ENCODE assay signal across 26 cellular contexts in genomic region chr5:28544501-28544900, GRCh38.
"Had no signal": no experiment of that assay in that cellular context is flagged by ENCODE, and none has a peak within 500 bp of the region (broad histone marks: within the 10 kb centered on the region; RNA-seq: fewer than 3 reads in every experiment).

No MANE protein-coding gene starts in this region.

- ATAC-seq: stimulated activated effector memory CD8-positive, alpha-beta T cell treated with anti-CD3 and anti-CD28 coated beads, Interleukin-12 subunit alpha, Interleukin-12 subunit beta, amount 100 ng/mL, for 72 hours; stimulated activated memory B cell treated with anti-CD40 and anti-IgM and Interleukin-4, amounts not matched to agents 10 μg/mL and 1 μg/mL and 100 μg/mL, for 72 hours; stimulated activated naive B cell treated with anti-CD40 and anti-IgM and Interleukin-4, amounts not matched to agents 10 μg/mL and 1 μg/mL and 100 μg/mL, for 72 hours; stimulated activated naive CD8-positive, alpha-beta T cell treated with anti-CD3 and anti-CD28 coated beads, Interleukin-15, amount 100 ng/mL, for 72 hours; stimulated activated naive CD8-positive, alpha-beta T cell treated with anti-CD3 and anti-CD28 coated beads, Interleukin-15, Interleukin-2, amounts not matched to agents 100 U/mL and 50 U/mL, for 24 hours; upper lobe of right lung had no signal

- H3K27me3 ChIP-seq: stomach, suprapubic skin, testis, thyroid gland, tibial artery, tibial nerve, transverse colon, upper lobe of left lung, upper lobe of right lung, uterus, vagina had no signal

- H3K36me3 ChIP-seq: stomach, suprapubic skin, thoracic aorta, thyroid gland, tibial artery, tibial nerve, transverse colon, upper lobe of left lung, upper lobe of right lung, uterus, vagina had no signal

- H3K4me3 ChIP-seq: stomach, suprapubic skin, testis, thoracic aorta, thyroid gland, tibial artery, tibial nerve, transverse colon, upper lobe of left lung, upper lobe of right lung, uterus, vagina had no signal

- DNase-seq: stimulated activated CD4-positive, alpha-beta T cell treated with anti-CD3 and anti-CD28 coated beads, Interleukin-2, amount 100 ng/mL, for 48 hours; stimulated activated CD4-positive, alpha-beta T cell treated with anti-CD3 and anti-CD28 coated beads, Interleukin-4, amount 100 ng/mL, for 1 hour; stimulated activated CD4-positive, alpha-beta T cell treated with anti-CD3 and anti-CD28 coated beads, Interleukin-4, amount 100 ng/mL, for 24 hours; stimulated activated CD4-positive, alpha-beta T cell treated with anti-CD3 and anti-CD28 coated beads, Interleukin-4, amount 100 ng/mL, for 4 hours; stimulated activated CD8-positive, alpha-beta memory T cell treated with anti-CD3 and anti-CD28 coated beads, Interleukin-4, amount 100 ng/mL, for 48 hours; stimulated activated naive B cell treated with anti-CD40 and anti-IgM and Interleukin-4, amounts not matched to agents 10 μg/mL and 1 μg/mL and 100 μg/mL, for 72 hours; stimulated activated naive CD4-positive, alpha-beta T cell; stimulated activated naive CD4-positive, alpha-beta T cell treated with Interleukin-2 at 50 U/mL for 16 hours; stimulated activated naive CD8-positive, alpha-beta T cell treated with anti-CD3 and anti-CD28 coated beads, Interleukin-15, amount 100 ng/mL, for 72 hours; stimulated activated naive CD8-positive, alpha-beta T cell treated with anti-CD3 and anti-CD28 coated beads, Interleukin-15, Interleukin-2, amounts not matched to agents 100 U/mL and 50 U/mL, for 24 hours; stomach; substantia nigra; testis; thyroid gland; tibial artery; transverse colon; upper lobe of left lung; upper lobe of right lung; uterus had no signal

- H3K4me1 ChIP-seq: stomach, suprapubic skin, testis, thyroid gland, tibial nerve, transverse colon, upper lobe of left lung, upper lobe of right lung, uterus, vagina had no signal

- H3K27ac ChIP-seq: stomach, suprapubic skin, testis, thoracic aorta, thyroid gland, tibial artery, tibial nerve, transverse colon, upper lobe of left lung, upper lobe of right lung, uterus, vagina had no signal

- H3K9me3 ChIP-seq: suprapubic skin, testis, thoracic aorta, thyroid gland, tibial artery, tibial nerve, upper lobe of left lung, upper lobe of right lung, uterus, vagina had no signal

- FAIRE-seq: urothelium cell line had no signal
